Comparison of ENCODE assay signal across 21 cellular contexts in genomic region chrX:153692003-153692402, GRCh38. TPM values are rescaled to one million over a fixed set of nuclear protein-coding genes. Genes with fewer than 3 reads are reported as not detected.
"Had no signal": no experiment of that assay in that cellular context is flagged by ENCODE, and none has a peak within 500 bp of the region (broad histone marks: within the 10 kb centered on the region; RNA-seq: fewer than 3 reads in every experiment).

No MANE protein-coding gene starts in this region.

- H3K27ac ChIP-seq: colonic mucosa, esophagus squamous epithelium, hepatocyte, ovary, suprapubic skin, thyroid gland, upper lobe of left lung, uterus had no signal

- H3K27me3 ChIP-seq: colonic mucosa, esophagus squamous epithelium, hepatocyte, ovary, suprapubic skin, thyroid gland, upper lobe of left lung, uterus had no signal

- H3K4me2 ChIP-seq: hepatocyte had no signal

- H3K4me1 ChIP-seq: colonic mucosa, uterus had no signal

- H3K36me3 ChIP-seq: colonic mucosa, ovary, thyroid gland, uterus had no signal

- ATAC-seq: left colon; right cardiac atrium; stimulated activated effector memory CD8-positive, alpha-beta T cell treated with anti-CD3 and anti-CD28 coated beads, Interleukin-12 subunit alpha, Interleukin-12 subunit beta, amount 100 ng/mL, for 72 hours; stimulated activated naive CD8-positive, alpha-beta T cell treated with anti-CD3 and anti-CD28 coated beads, Interleukin-15, Interleukin-2, amounts not matched to agents 100 U/mL and 50 U/mL, for 24 hours had no signal

- H3K9me3 ChIP-seq: colonic mucosa, esophagus squamous epithelium, ovary, suprapubic skin, thyroid gland, upper lobe of left lung, uterus had no signal

- H2AFZ ChIP-seq: hepatocyte had no signal

- H3K4me3 ChIP-seq: colonic mucosa, esophagus squamous epithelium, hepatocyte, ovary, suprapubic skin, thyroid gland, upper lobe of left lung, uterus had no signal

- H3K79me2 ChIP-seq: hepatocyte had no signal

- DNase-seq: colonic mucosa; dermis blood vessel endothelial cell; esophagus squamous epithelium; foreskin fibroblast; left colon; mesendoderm; naive B cell; nephron progenitor cell; ovary; stimulated activated CD4-positive, alpha-beta T cell treated with anti-CD3 and anti-CD28 coated beads, Interleukin-4, amount 100 ng/mL, for 1 hour; stimulated activated CD8-positive, alpha-beta memory T cell treated with anti-CD3 and anti-CD28 coated beads, Interleukin-4, amount 100 ng/mL, for 48 hours; stimulated activated naive CD8-positive, alpha-beta T cell treated with anti-CD3 and anti-CD28 coated beads, Interleukin-15, Interleukin-2, amounts not matched to agents 100 U/mL and 50 U/mL, for 24 hours; thyroid gland; uterus had no signal

RNA-seq across cellular contexts. Expression of gene PNCK, which starts 18.4 kb away (rescaled TPM):
- total RNA-seq: dermis blood vessel endothelial cell, lung microvascular endothelial cell had no signal

RNA-seq across cellular contexts. Expression of gene DUSP9, which starts 45.0 kb away (rescaled TPM):
- total RNA-seq: left colon, posterior vena cava, thyroid gland had no signal
- polyA plus RNA-seq: right cardiac atrium had no signal
